Comparison of ENCODE assay signal across 10 cellular contexts in the genomic region with DNA sequence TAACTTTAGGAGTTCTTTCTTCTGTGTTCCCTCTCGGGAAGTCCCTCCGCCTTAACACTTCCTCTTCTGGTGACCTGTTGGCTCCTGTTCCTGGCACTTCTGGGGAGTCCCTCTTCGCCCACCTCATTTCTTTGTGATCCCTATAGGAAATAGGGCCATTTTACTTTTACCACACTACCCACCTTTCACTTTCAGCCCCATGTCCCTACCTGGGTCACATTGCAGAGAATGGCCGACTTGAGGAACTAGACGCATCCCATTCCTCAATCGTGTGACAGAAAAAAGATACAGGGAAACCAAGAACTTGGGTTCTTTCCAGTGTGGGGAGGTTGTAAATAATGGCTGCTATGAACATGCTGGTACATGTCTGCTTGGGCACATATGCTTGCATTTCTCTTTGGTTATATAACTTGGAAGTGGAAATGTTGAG. TPM values are rescaled to one million over a fixed set of nuclear protein-coding genes. Genes with fewer than 3 reads are reported as not detected.
A peak's percentile ranks its signal among the peaks of the same experiment; 100 is the strongest.
DNase-seq lines count a peak whose midpoint lies in the region; ATAC-seq and TF ChIP-seq lines count a peak whose summit lies in the region.
"Had no signal": no experiment of that assay in that cellular context is flagged by ENCODE, and none has a peak within 500 bp of the region (broad histone marks: within the 10 kb centered on the region; RNA-seq: fewer than 3 reads in every experiment).

No MANE protein-coding gene starts in this region.

- peaks cover 61% of the 10 kb centered on the region for H3K36me3 Mint-ChIP-seq in T-helper 1 cell treated with Interleukin-12 subunit alpha and Interleukin-12 subunit beta and Interleukin-4 antibody, amounts not matched to agents 30 μg/mL and 1 μg/mL, for 36 hours (ENCODE audit: low read depth)
- H3K36me3 Mint-ChIP-seq in activated T-cell treated with anti-CD3 and anti-CD28 coated beads, Interleukin-2, amount 50 U/mL, for 24 hours (ENCODE audit: low read depth), result peaks cover 95% of the 10 kb centered on the region

- H3K4me1 ChIP-seq in GM23248 (ENCODE audit: insufficient read depth), result peaks cover 14% of the 10 kb centered on the region
- H3K4me1 ChIP-seq in neuronal stem cell (ENCODE audit: control insufficient read depth in 2 of 2, insufficient read depth in 1 of 2, low read depth in 1 of 2, low read length in 2 of 2), result peaks cover 4 to 7% of the 10 kb centered on the region in 2 donors
- no peaks in the 10 kb centered on the region for H3K4me1 ChIP-seq in mucosa of descending colon (ENCODE audit: low read depth)

- no peak overlapping the region for H2BK12ac ChIP-seq in neuronal stem cell (ENCODE audit: low read length)

- H2BK5ac ChIP-seq in neuronal stem cell (ENCODE audit: low read length), result no peak overlapping the region

- no peaks in the 10 kb centered on the region for H3K27me3 ChIP-seq in GM23248 (replicated peaks; ENCODE audit: insufficient read depth)
- H3K27me3 ChIP-seq in neuronal stem cell (ENCODE audit: control insufficient read depth in 3 of 3, insufficient read depth in 3 of 3, low read depth in 1 of 3, low read length in 3 of 3), result peaks cover 0 to 4% (median 0%) of the 10 kb centered on the region in 3 experiments
- H3K27me3 ChIP-seq: MG63 had no signal

- intact Hi-C loops in mucosa of descending colon (cut with DNase I, micrococcal nuclease) (no loop called here), left colon (cut with DNase I, micrococcal nuclease) (no loop called here)

- DNase-seq in T-helper 1 cell (no peak), GM23248 (no peak), neuronal stem cell (ENCODE audit: low spot score) (no peak), mucosa of descending colon (no peak), left colon (no peak), AG20443 (ENCODE audit: low spot score) (no peak)
- DNase-seq in activated T-cell treated with anti-CD3 and anti-CD28 coated beads, Interleukin-2, amount 50 U/mL, for 24 hours, result no peak
- DNase-seq: hypothalamus had no signal

- H2AFZ ChIP-seq in GM23248, result peak overlapping the region; percentile 47
- H2AFZ ChIP-seq in neuronal stem cell (ENCODE audit: low read length), result peak overlapping the region; percentile 33

- H3K9me3 ChIP-seq in GM23248 (ENCODE audit: low read depth), result no peaks in the 10 kb centered on the region
- peaks cover 0 to 5% of the 10 kb centered on the region in 2 donors for H3K9me3 ChIP-seq in neuronal stem cell (replicated peaks in 1 of 2; ENCODE audit: control insufficient read depth in 2 of 2, insufficient read depth in 1 of 2, low read depth in 1 of 2, low read length in 2 of 2)
- no peaks in the 10 kb centered on the region for H3K9me3 ChIP-seq in mucosa of descending colon

- H3K23ac ChIP-seq in neuronal stem cell (ENCODE audit: low read depth, low read length, poor library complexity), result no peak overlapping the region

- H3K27ac Mint-ChIP-seq in T-helper 1 cell treated with Interleukin-12 subunit alpha and Interleukin-12 subunit beta and Interleukin-4 antibody, amounts not matched to agents 30 μg/mL and 1 μg/mL, for 36 hours, result peak overlapping the region; percentile 87
- H3K27ac Mint-ChIP-seq in activated T-cell treated with anti-CD3 and anti-CD28 coated beads, Interleukin-2, amount 50 U/mL, for 24 hours, result peak overlapping the region; percentile 99

- no peak overlapping the region for H4K91ac ChIP-seq in neuronal stem cell (ENCODE audit: low read depth, low read length, poor library complexity)

- no peak overlapping the region for H2BK15ac ChIP-seq in neuronal stem cell (ENCODE audit: low read length)

- 64 to 67% methylated on average over 6 of the region's 6 CpGs for WGBS in GM23248 (ENCODE audit: low coverage in 1 of 2, low lambda C conversion rate in 2 of 2, missing lambda C conversion rate in 2 of 2), 2 experiments
- no CpG with 5 or more reads among the region's 6 CpGs for WGBS in neuronal stem cell (ENCODE audit: extremely low coverage in 2 of 2, insufficient read length in 2 of 2, insufficient replicate concordance in 1 of 2), 2 donors

- no peak for TF ChIP-seq CTCF in mucosa of descending colon (IDR thresholded peaks at IDR 0.05)

- peaks cover 20% of the 10 kb centered on the region for H3K9me3 Mint-ChIP-seq in T-helper 1 cell treated with Interleukin-12 subunit alpha and Interleukin-12 subunit beta and Interleukin-4 antibody, amounts not matched to agents 30 μg/mL and 1 μg/mL, for 36 hours
- peaks cover 11% of the 10 kb centered on the region for H3K9me3 Mint-ChIP-seq in activated T-cell treated with anti-CD3 and anti-CD28 coated beads, Interleukin-2, amount 50 U/mL, for 24 hours

- H3K9ac ChIP-seq in GM23248 (0 out of 2 replicates have a peak overlapping the region, but pooled peaks have one; percentile 12), neuronal stem cell (ENCODE audit: low read depth, low read length, poor library complexity) (no peak overlapping the region)

- H3K4me1 Mint-ChIP-seq in T-helper 1 cell treated with Interleukin-12 subunit alpha and Interleukin-12 subunit beta and Interleukin-4 antibody, amounts not matched to agents 30 μg/mL and 1 μg/mL, for 36 hours (ENCODE audit: low read depth), result peaks cover 68% of the 10 kb centered on the region
- H3K4me1 Mint-ChIP-seq in activated T-cell treated with anti-CD3 and anti-CD28 coated beads, Interleukin-2, amount 50 U/mL, for 24 hours (ENCODE audit: low read depth), result peaks cover 80% of the 10 kb centered on the region

- no peak overlapping the region for H3K4me3 ChIP-seq in GM23248
- H3K4me3 ChIP-seq in neuronal stem cell (ENCODE audit: low read length in 2 of 2), result no peak overlapping the region
- H3K4me3 ChIP-seq in mucosa of descending colon, result no peak overlapping the region
- H3K4me3 ChIP-seq: MG63 had no signal

- H4K8ac ChIP-seq in neuronal stem cell (ENCODE audit: low read depth, low read length), result no peak overlapping the region

- in situ Hi-C loops in GM23248 (cut with MboI), result no loop called here

- H2AK5ac ChIP-seq in neuronal stem cell (ENCODE audit: low read depth, low read length), result no peak overlapping the region

- H3K27ac ChIP-seq in GM23248, result peak overlapping the region; percentile 78
- H3K27ac ChIP-seq in neuronal stem cell (replicated peaks; ENCODE audit: low read length), result no peak overlapping the region

- ATAC-seq in mucosa of descending colon (no peak), left colon (no peak)

- H3F3A ChIP-seq in GM23248 (ENCODE audit: insufficient read depth), result peaks cover 13% of the 10 kb centered on the region; the same call in 1 of the 2 replicates

- H4K20me1 ChIP-seq in GM23248 (ENCODE audit: insufficient read depth), result no peaks in the 10 kb centered on the region

- peak overlapping the region; percentile 54 for H3K4me3 Mint-ChIP-seq in T-helper 1 cell treated with Interleukin-12 subunit alpha and Interleukin-12 subunit beta and Interleukin-4 antibody, amounts not matched to agents 30 μg/mL and 1 μg/mL, for 36 hours
- peak overlapping the region; percentile 99 for H3K4me3 Mint-ChIP-seq in activated T-cell treated with anti-CD3 and anti-CD28 coated beads, Interleukin-2, amount 50 U/mL, for 24 hours

- no peak overlapping the region for H3K14ac ChIP-seq in neuronal stem cell (ENCODE audit: low read length)

- H3K79me2 ChIP-seq in GM23248 (ENCODE audit: insufficient read depth), result no peaks in the 10 kb centered on the region

- H3K36me3 ChIP-seq in GM23248 (ENCODE audit: low read depth), result no peaks in the 10 kb centered on the region
- no peaks in the 10 kb centered on the region for H3K36me3 ChIP-seq in neuronal stem cell (replicated peaks in 1 of 2; ENCODE audit: control insufficient read depth in 2 of 2, insufficient read depth in 2 of 2, low read length in 2 of 2)
- no peaks in the 10 kb centered on the region for H3K36me3 ChIP-seq in mucosa of descending colon (ENCODE audit: low read depth)
- H3K36me3 ChIP-seq: MG63 had no signal

- no peaks in the 10 kb centered on the region for H3K9me2 ChIP-seq in GM23248 (ENCODE audit: insufficient read depth)

- H3K79me1 ChIP-seq in neuronal stem cell (ENCODE audit: low read depth, low read length), result no peaks in the 10 kb centered on the region

- no peak overlapping the region for H3K18ac ChIP-seq in neuronal stem cell (ENCODE audit: low read length)

- no peaks in the 10 kb centered on the region for H3K27me3 Mint-ChIP-seq in T-helper 1 cell treated with Interleukin-12 subunit alpha and Interleukin-12 subunit beta and Interleukin-4 antibody, amounts not matched to agents 30 μg/mL and 1 μg/mL, for 36 hours (ENCODE audit: low read depth)
- H3K27me3 Mint-ChIP-seq in activated T-cell treated with anti-CD3 and anti-CD28 coated beads, Interleukin-2, amount 50 U/mL, for 24 hours, result no peaks in the 10 kb centered on the region

- H2BK120ac ChIP-seq in neuronal stem cell (ENCODE audit: low read depth, low read length), result no peak overlapping the region

- H3K4ac ChIP-seq in neuronal stem cell (ENCODE audit: low read length), result no peak overlapping the region

- H3K4me2 ChIP-seq in GM23248 (ENCODE audit: unreplicated experiment) (peak overlapping the region; percentile 8), neuronal stem cell (ENCODE audit: insufficient read depth, low read length, poor library complexity, severe bottlenecking) (no peak overlapping the region)

RNA-seq across cellular contexts. Expression of a gene that starts 6.6 kb away (rescaled TPM):
- 0.76 and 1.5 TPM in 2 replicates for total RNA-seq in GM23248 (2014; rRNA removed; shearing (Covaris generic))
- polyA plus RNA-seq in GM23248 (2016; fragmentation: Nextera tagmentation; extraction: Ambion mirVana), result 0.90 and 1.2 TPM in 2 replicates
- polyA plus RNA-seq in neuronal stem cell (2013, experiment 1 of 2), result 0.13 TPM
- polyA plus RNA-seq in neuronal stem cell (2013, experiment 2 of 2), result 0.14 TPM
- total RNA-seq in mucosa of descending colon (1 to 10 TPM in 2 of 3 donors, under 1 TPM in 1; 0.47 to 1.4 (median 1.0) TPM), left colon (1 to 10 TPM in 1 of 2 donors, under 1 TPM in 1; 0.40 to 1.0 TPM)
